1 cellular context compared by ENCODE assay signal in genomic region chr1:35717911-35718476, GRCh38.
TF ChIP-seq lines count a peak whose summit lies in the region.

No MANE protein-coding gene starts in this region.

TF ChIP-seq in K562, 482 proteins besides CTCF, POLR2A, EP300 and RAD21 (continued from another document):
- TF ChIP-seq FIP1L1 (IDR thresholded peaks at IDR 0.05; ENCODE audit: low read depth, low read length, poor library complexity, severe bottlenecking) = no peak
- no peak for TF ChIP-seq PURB (CRISPR knock-in tag; IDR thresholded peaks at IDR 0.05; ENCODE audit: low read depth)
- TF ChIP-seq DPF2 (IDR thresholded peaks at IDR 0.05) = peak; percentile 56
- no peak for TF ChIP-seq MCM5 (IDR thresholded peaks at IDR 0.05; ENCODE audit: low read depth)
- TF ChIP-seq JUNB (CRISPR knock-in tag; conservative IDR thresholded peaks at IDR 0.05) = no peak
- TF ChIP-seq NR4A1 (CRISPR knock-in tag; IDR thresholded peaks at IDR 0.05) = no peak
- TF ChIP-seq NR4A1 (tag; IDR thresholded peaks at IDR 0.05) = no peak
- TF ChIP-seq HOXB6 (CRISPR knock-in tag; IDR thresholded peaks at IDR 0.05; ENCODE audit: borderline replicate concordance) = no peak
TF ChIP-seq in K562: peak in this region for 45.
